Comparison of ENCODE assay signal across 1 cellular context in the genomic region with DNA sequence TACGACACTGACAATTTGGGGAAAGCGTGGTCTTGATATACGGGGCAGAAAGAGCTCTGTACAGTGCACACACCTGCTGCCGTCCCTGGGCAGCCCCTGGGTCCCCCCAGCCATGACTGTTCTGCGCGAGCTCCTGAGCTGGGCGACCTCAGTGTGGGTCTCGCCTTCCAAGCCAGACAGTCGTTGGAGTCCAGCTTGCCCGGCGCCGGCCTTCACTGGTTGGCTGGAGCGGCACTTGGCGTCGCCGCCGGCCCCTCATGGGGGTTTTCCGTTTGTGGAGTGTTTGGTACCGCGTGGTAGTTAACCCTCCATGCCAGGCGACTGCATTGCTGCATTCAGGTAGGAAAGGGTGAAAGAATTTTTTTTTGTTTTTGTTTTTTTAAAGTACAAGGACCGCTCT.
A peak's percentile ranks its signal among the peaks of the same experiment; 100 is the strongest.
TF ChIP-seq lines count a peak whose summit lies in the region.

No MANE protein-coding gene starts in this region.

TF ChIP-seq in HepG2, 621 proteins besides CTCF, POLR2A, EP300 and RAD21:
- TF ChIP-seq NCOA5 (CRISPR knock-in tag; IDR thresholded peaks at IDR 0.05) (no peak), AGO2 (optimal IDR thresholded peaks at IDR 0.05; ENCODE audit: low read depth, low read length) (peak; percentile 93)
